Comparison of ENCODE assay signal across 11 cellular contexts in genomic region chr6:75147512-75147911, GRCh38. TPM values are rescaled to one million over a fixed set of nuclear protein-coding genes. Genes with fewer than 3 reads are reported as not detected.
DNase-seq lines count a peak whose midpoint lies in the region; ATAC-seq and TF ChIP-seq lines count a peak whose summit lies in the region.
"Had no signal": no experiment of that assay in that cellular context is flagged by ENCODE, and none has a peak within 500 bp of the region (broad histone marks: within the 10 kb centered on the region; RNA-seq: fewer than 3 reads in every experiment).

No MANE protein-coding gene starts in this region.

- H3K36me3 ChIP-seq in osteoblast (ENCODE audit: insufficient read depth, low read length), result peaks cover 83% of the 10 kb centered on the region

- peak overlapping the region; percentile 36 for H3K27ac ChIP-seq in osteoblast (ENCODE audit: low read depth, low read length)
- H3K27ac ChIP-seq: 22Rv1 had no signal

- H3K9me3 Mint-ChIP-seq in type B pancreatic cell (no peaks in the 10 kb centered on the region), mesothelial cell of epicardium (no peaks in the 10 kb centered on the region)

- no peaks in the 10 kb centered on the region for H3K9me3 ChIP-seq in osteoblast (ENCODE audit: low read depth, low read length)

- H3K79me2 ChIP-seq in osteoblast (ENCODE audit: insufficient read depth, low read length), result no peaks in the 10 kb centered on the region

- DNase-seq in DMS53 (lab: John Stamatoyannopoulos, UW) (peak; percentile 22), DMS53 treated with DMSO at 0.1 percent for 48 hours (lab: John Stamatoyannopoulos, UW; ENCODE audit: unreplicated experiment) (no peak), osteoblast (ENCODE audit: insufficient read length, low spot score, missing footprints) (peak; percentile 29), GDM1 (lab: John Stamatoyannopoulos, UW) (no peak), type B pancreatic cell (ENCODE audit: extremely low spot score, unreplicated experiment) (no peak), mesothelial cell of epicardium (ENCODE audit: low spot score in 2 of 2, unreplicated experiment in 2 of 2) (no peak)
- DNase-seq: activated effector memory CD4-positive, alpha-beta T cell treated with Interleukin-2 at 50 U/mL for 16 hours; NCI-H526 had no signal

- H3K27ac Mint-ChIP-seq in type B pancreatic cell, result no peak overlapping the region
- H3K27ac Mint-ChIP-seq in mesothelial cell of epicardium, result no peak overlapping the region

- H2AFZ ChIP-seq in osteoblast (ENCODE audit: low read length), result no peak overlapping the region

- H3K4me2 ChIP-seq in osteoblast (ENCODE audit: insufficient read depth, low read length), result no peak overlapping the region

- H3K36me3 Mint-ChIP-seq in type B pancreatic cell, result no peaks in the 10 kb centered on the region
- no peaks in the 10 kb centered on the region for H3K36me3 Mint-ChIP-seq in mesothelial cell of epicardium

- TF ChIP-seq CTCF in osteoblast (IDR thresholded peaks at IDR 0.05; ENCODE audit: extremely low read depth, low read depth, low read length) (no peak), type B pancreatic cell (conservative IDR thresholded peaks at IDR 0.05) (no peak), mesothelial cell of epicardium (IDR thresholded peaks at IDR 0.05; ENCODE audit: unreplicated experiment) (no peak)

- H3K4me3 Mint-ChIP-seq in type B pancreatic cell (no peak overlapping the region), mesothelial cell of epicardium (no peak overlapping the region)

- H3K27me3 Mint-ChIP-seq in type B pancreatic cell (no peaks in the 10 kb centered on the region), mesothelial cell of epicardium (ENCODE audit: low read depth) (no peaks in the 10 kb centered on the region)

- peaks cover 7% of the 10 kb centered on the region for H4K20me1 ChIP-seq in osteoblast (ENCODE audit: insufficient read depth, low read length)

- H3K27me3 ChIP-seq in osteoblast (ENCODE audit: insufficient read depth, low read length), result no peaks in the 10 kb centered on the region

- no peaks in the 10 kb centered on the region for H3K4me1 Mint-ChIP-seq in type B pancreatic cell (ENCODE audit: unreplicated experiment)
- H3K4me1 Mint-ChIP-seq in mesothelial cell of epicardium, result peaks cover 2% of the 10 kb centered on the region

- H3K4me3 ChIP-seq in osteoblast (ENCODE audit: insufficient read depth, low read length), result no peak overlapping the region

- H3K4me1 ChIP-seq in osteoblast (ENCODE audit: insufficient read depth, low read length), result peaks cover 54% of the 10 kb centered on the region

- peak; percentile 95 for ATAC-seq in GM21723 (IDR thresholded peaks at IDR 0.05; ENCODE audit: unreplicated experiment)
- ATAC-seq in HG03196 (IDR thresholded peaks at IDR 0.05; ENCODE audit: unreplicated experiment), result peak; percentile 89

RNA-seq across cellular contexts. Expression of gene COL12A1, which starts 58.3 kb away (rescaled TPM):
- 1,393 and 1,591 TPM in 2 replicates for total RNA-seq in osteoblast
- total RNA-seq in type B pancreatic cell (ENCODE audit: low replicate concordance), result 6.9 and 21.5 TPM in 2 replicates
- total RNA-seq in mesothelial cell of epicardium, result 10.5 to 12.5 TPM (median 11.3 TPM) in 3 replicates

Comparison
In these comparisons a context has a peak if more than half of its experiments do, and no peak if none do; other contexts are left out.
1. DNase-seq: peak in DMS53 (single experiment) and osteoblast (single experiment); none in DMS53 treated with DMSO at 0.1 percent for 48 hours (single experiment), GDM1 (single experiment), type B pancreatic cell (single experiment) and mesothelial cell of epicardium (0 of 2).
2. RNA of gene COL12A1, which starts 58.3 kb away (total RNA-seq): 1,393 to 1,591 TPM in osteoblast; 6.9 to 21.5 TPM in type B pancreatic cell and 10.5 to 12.5 TPM in mesothelial cell of epicardium; every median in the first group is over 10 times any median in the second.